ENCODE assay signal across 8 cellular contexts in the genomic region with DNA sequence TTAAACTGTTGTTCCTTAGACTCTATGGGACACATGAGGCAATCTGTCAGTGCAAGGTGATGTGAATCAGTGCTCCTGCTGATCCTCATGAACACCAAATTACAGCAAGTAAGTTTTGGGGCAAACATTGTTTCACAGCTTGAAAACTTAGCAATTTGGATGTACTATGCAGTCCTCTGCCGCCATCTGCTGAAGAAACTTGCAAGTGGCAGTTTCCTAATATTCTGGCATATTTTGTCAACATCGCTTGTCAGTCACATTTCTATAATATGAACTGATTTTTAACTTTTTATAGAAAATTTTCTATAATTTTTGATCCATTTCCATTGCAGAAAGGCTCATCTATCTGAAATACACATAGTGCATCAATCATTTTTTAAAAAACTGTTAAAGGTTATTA. TPM values are rescaled to one million over a fixed set of nuclear protein-coding genes. Genes with fewer than 3 reads are reported as not detected.
A peak's percentile ranks its signal among the peaks of the same experiment; 100 is the strongest.
DNase-seq lines count a peak whose midpoint lies in the region; ATAC-seq and TF ChIP-seq lines count a peak whose summit lies in the region.

No MANE protein-coding gene starts in this region.

- no peaks in the 10 kb centered on the region for H3K27me3 Mint-ChIP-seq in activated CD4-positive, alpha-beta T cell treated with anti-CD3 and anti-CD28 coated beads, Interleukin-2, amount 10 ng/mL, durations not matched to agents 24 days and 14 days

- H3K27ac Mint-ChIP-seq in activated CD4-positive, alpha-beta T cell treated with anti-CD3 and anti-CD28 coated beads, Interleukin-2, amount 10 ng/mL, durations not matched to agents 24 days and 14 days = no peak overlapping the region

- H3K9me2 ChIP-seq in hepatocyte (replicated peaks; ENCODE audit: insufficient read depth) = no peaks in the 10 kb centered on the region

- H3K9me3 ChIP-seq in hepatocyte (ENCODE audit: low read depth) (no peaks in the 10 kb centered on the region), thyroid gland (no peaks in the 10 kb centered on the region)

- TF ChIP-seq CTCF in LNCAP (IDR thresholded peaks at IDR 0.05) (peak; percentile 76), hepatocyte (IDR thresholded peaks at IDR 0.05; ENCODE audit: poor library complexity) (peak; percentile 68), thyroid gland (IDR thresholded peaks at IDR 0.05) (peak in 5 of 6 experiments; percentile 21 to 63 (median 48))

- no peaks in the 10 kb centered on the region for H3K79me2 ChIP-seq in hepatocyte

- H3K36me3 ChIP-seq in hepatocyte (replicated peaks; ENCODE audit: insufficient read depth, low read depth) = no peaks in the 10 kb centered on the region
- peaks cover 16 to 23% of the 10 kb centered on the region in 2 donors for H3K36me3 ChIP-seq in thyroid gland

- intact Hi-C loops in activated CD4-positive, alpha-beta T cell treated with anti-CD3 and anti-CD28 coated beads, Interleukin-2, amount 10 ng/mL, durations not matched to agents 24 days and 14 days (cut with micrococcal nuclease) = loop anchor here (1.0 to 10.0 kb wide), 3 partner anchors 100 to 412 kb away; a partner anchor contains a TSS
- intact Hi-C loops in thyroid gland (cut with DNase I) = no loop called here

- WGBS in hepatocyte (ENCODE audit: low lambda C conversion rate, missing lambda C conversion rate) = 72% methylated on average over 2 of the region's 2 CpGs
- WGBS in thyroid gland, 2 donors = 74 to 79% methylated on average over 2 of the region's 2 CpGs

- no peak for TF ChIP-seq POLR2A in thyroid gland (IDR thresholded peaks at IDR 0.05)

- H3K4me1 Mint-ChIP-seq in activated CD4-positive, alpha-beta T cell treated with anti-CD3 and anti-CD28 coated beads, Interleukin-2, amount 10 ng/mL, durations not matched to agents 24 days and 14 days = peaks cover 5% of the 10 kb centered on the region

- peaks cover 49% of the 10 kb centered on the region for H3K36me3 Mint-ChIP-seq in activated CD4-positive, alpha-beta T cell treated with anti-CD3 and anti-CD28 coated beads, Interleukin-2, amount 10 ng/mL, durations not matched to agents 24 days and 14 days (ENCODE audit: low read depth)

- no peak overlapping the region for H3K4me3 ChIP-seq in hepatocyte
- H3K4me3 ChIP-seq in thyroid gland (replicated peaks in 1 of 3) = no peak overlapping the region

- no peaks in the 10 kb centered on the region for H3K4me1 ChIP-seq in hepatocyte (ENCODE audit: insufficient read depth)
- peaks cover 0 to 5% of the 10 kb centered on the region in 2 donors for H3K4me1 ChIP-seq in thyroid gland

- no peak for ATAC-seq in GM18868 (IDR thresholded peaks at IDR 0.05; ENCODE audit: unreplicated experiment)

- H3K4me3 Mint-ChIP-seq in activated CD4-positive, alpha-beta T cell treated with anti-CD3 and anti-CD28 coated beads, Interleukin-2, amount 10 ng/mL, durations not matched to agents 24 days and 14 days = no peak overlapping the region

- H3K27me3 ChIP-seq in hepatocyte (no peaks in the 10 kb centered on the region), thyroid gland (no peaks in the 10 kb centered on the region)

- DNase-seq in NCI-H524 (lab: John Stamatoyannopoulos, UW) (peak; percentile 28 to 43), NCI-H524 treated with DMSO at 0.1 percent for 48 hours (lab: John Stamatoyannopoulos, UW) (no peak), hepatocyte (ENCODE audit: low spot score) (peak; percentile 44), thyroid gland (peak; percentile 6 to 34), ureter (ENCODE audit: low spot score) (no peak)
- peak; percentile 80 for DNase-seq in activated CD4-positive, alpha-beta T cell treated with anti-CD3 and anti-CD28 coated beads, Interleukin-2, amount 10 ng/mL, durations not matched to agents 24 days and 14 days

- H2AFZ ChIP-seq in hepatocyte = no peak overlapping the region

- H4K20me1 ChIP-seq in hepatocyte (ENCODE audit: insufficient read depth, poor library complexity, severe bottlenecking) = no peaks in the 10 kb centered on the region

- no peak overlapping the region for H3K27ac ChIP-seq in hepatocyte
- no peak overlapping the region for H3K27ac ChIP-seq in thyroid gland

- no peak overlapping the region for H3K4me2 ChIP-seq in hepatocyte

- H3K9me3 Mint-ChIP-seq in activated CD4-positive, alpha-beta T cell treated with anti-CD3 and anti-CD28 coated beads, Interleukin-2, amount 10 ng/mL, durations not matched to agents 24 days and 14 days = no peaks in the 10 kb centered on the region

RNA-seq across cellular contexts. Expression of a gene that starts 56.3 kb away (rescaled TPM):
- total RNA-seq in activated CD4-positive, alpha-beta T cell treated with anti-CD3 and anti-CD28 coated beads, Interleukin-2, amount 10 ng/mL, durations not matched to agents 24 days and 14 days = not detected in 2 replicates
- total RNA-seq in hepatocyte (not detected in 2 replicates), thyroid gland (not detected), ureter (not detected)
- polyA plus RNA-seq in hepatocyte = 0.49 TPM in 1 of 2 replicates, not detected in the other

Comparison
In these comparisons a context has a peak if more than half of its experiments do, and no peak if none do; other contexts are left out.
1. DNase-seq: peak in NCI-H524 (2 of 2), activated CD4-positive, alpha-beta T cell treated with anti-CD3 and anti-CD28 coated beads, Interleukin-2, amount 10 ng/mL, durations not matched to agents 24 days and 14 days (single experiment), hepatocyte (single experiment) and thyroid gland (2 of 2); none in NCI-H524 treated with DMSO at 0.1 percent for 48 hours (single experiment) and ureter (single experiment).
2. Peak in every context shown above with its lines, with median percentiles within 50 percentile points of each other: CTCF ChIP-seq.